In genomic region chr4:42296196-42296595, GRCh38 we compare ENCODE assay signal across 2 cellular contexts.
TF ChIP-seq lines count a peak whose summit lies in the region.

No MANE protein-coding gene starts in this region.

TF ChIP-seq in GM12891, 5 proteins besides CTCF, POLR2A, EP300 and RAD21 (continued from another document):
- TF ChIP-seq PAX5 (IDR thresholded peaks at IDR 0.05; ENCODE audit: insufficient read depth, low read length, severe bottlenecking), result no peak

TF ChIP-seq in HCT116, 20 proteins besides CTCF, POLR2A, EP300 and RAD21 (continued from another document):
- TF ChIP-seq ELF1 (IDR thresholded peaks at IDR 0.05; ENCODE audit: borderline replicate concordance, low read depth) (no peak), SIN3A (IDR thresholded peaks at IDR 0.05; ENCODE audit: low read depth) (no peak), ZFX (IDR thresholded peaks at IDR 0.05) (no peak), FOSL1 (IDR thresholded peaks at IDR 0.05; ENCODE audit: low read depth) (no peak), TCF7L2 (IDR thresholded peaks at IDR 0.05; ENCODE audit: borderline replicate concordance, extremely low read depth, insufficient read depth, insufficient read length) (no peak), EZH2phosphoT487 (IDR thresholded peaks at IDR 0.05; ENCODE audit: borderline replicate concordance) (no peak), ZBTB33 (IDR thresholded peaks at IDR 0.05; ENCODE audit: extremely low read depth, insufficient replicate concordance, low read length) (no peak), EGR1 (IDR thresholded peaks at IDR 0.05; ENCODE audit: low read depth) (no peak), SP1 (IDR thresholded peaks at IDR 0.05; ENCODE audit: low read depth) (no peak), CEBPB (IDR thresholded peaks at IDR 0.05; ENCODE audit: low read depth) (no peak), ATF3 (IDR thresholded peaks at IDR 0.05) (no peak), CBX3 (IDR thresholded peaks at IDR 0.05; ENCODE audit: low read depth) (no peak), ZNF274 (IDR thresholded peaks at IDR 0.05; ENCODE audit: low read depth, low read length) (no peak)
- TF ChIP-seq, protein P1, sequence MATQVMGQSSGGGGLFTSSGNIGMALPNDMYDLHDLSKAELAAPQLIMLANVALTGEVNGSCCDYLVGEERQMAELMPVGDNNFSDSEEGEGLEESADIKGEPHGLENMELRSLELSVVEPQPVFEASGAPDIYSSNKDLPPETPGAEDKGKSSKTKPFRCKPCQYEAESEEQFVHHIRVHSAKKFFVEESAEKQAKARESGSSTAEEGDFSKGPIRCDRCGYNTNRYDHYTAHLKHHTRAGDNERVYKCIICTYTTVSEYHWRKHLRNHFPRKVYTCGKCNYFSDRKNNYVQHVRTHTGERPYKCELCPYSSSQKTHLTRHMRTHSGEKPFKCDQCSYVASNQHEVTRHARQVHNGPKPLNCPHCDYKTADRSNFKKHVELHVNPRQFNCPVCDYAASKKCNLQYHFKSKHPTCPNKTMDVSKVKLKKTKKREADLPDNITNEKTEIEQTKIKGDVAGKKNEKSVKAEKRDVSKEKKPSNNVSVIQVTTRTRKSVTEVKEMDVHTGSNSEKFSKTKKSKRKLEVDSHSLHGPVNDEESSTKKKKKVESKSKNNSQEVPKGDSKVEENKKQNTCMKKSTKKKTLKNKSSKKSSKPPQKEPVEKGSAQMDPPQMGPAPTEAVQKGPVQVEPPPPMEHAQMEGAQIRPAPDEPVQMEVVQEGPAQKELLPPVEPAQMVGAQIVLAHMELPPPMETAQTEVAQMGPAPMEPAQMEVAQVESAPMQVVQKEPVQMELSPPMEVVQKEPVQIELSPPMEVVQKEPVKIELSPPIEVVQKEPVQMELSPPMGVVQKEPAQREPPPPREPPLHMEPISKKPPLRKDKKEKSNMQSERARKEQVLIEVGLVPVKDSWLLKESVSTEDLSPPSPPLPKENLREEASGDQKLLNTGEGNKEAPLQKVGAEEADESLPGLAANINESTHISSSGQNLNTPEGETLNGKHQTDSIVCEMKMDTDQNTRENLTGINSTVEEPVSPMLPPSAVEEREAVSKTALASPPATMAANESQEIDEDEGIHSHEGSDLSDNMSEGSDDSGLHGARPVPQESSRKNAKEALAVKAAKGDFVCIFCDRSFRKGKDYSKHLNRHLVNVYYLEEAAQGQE (IDR thresholded peaks at IDR 0.05; ENCODE audit: low read depth), result no peak
- TF ChIP-seq, protein P2, sequence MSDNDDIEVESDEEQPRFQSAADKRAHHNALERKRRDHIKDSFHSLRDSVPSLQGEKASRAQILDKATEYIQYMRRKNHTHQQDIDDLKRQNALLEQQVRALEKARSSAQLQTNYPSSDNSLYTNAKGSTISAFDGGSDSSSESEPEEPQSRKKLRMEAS (IDR thresholded peaks at IDR 0.05), result no peak
